Comparison of ENCODE assay signal across 23 cellular contexts in the genomic region with DNA sequence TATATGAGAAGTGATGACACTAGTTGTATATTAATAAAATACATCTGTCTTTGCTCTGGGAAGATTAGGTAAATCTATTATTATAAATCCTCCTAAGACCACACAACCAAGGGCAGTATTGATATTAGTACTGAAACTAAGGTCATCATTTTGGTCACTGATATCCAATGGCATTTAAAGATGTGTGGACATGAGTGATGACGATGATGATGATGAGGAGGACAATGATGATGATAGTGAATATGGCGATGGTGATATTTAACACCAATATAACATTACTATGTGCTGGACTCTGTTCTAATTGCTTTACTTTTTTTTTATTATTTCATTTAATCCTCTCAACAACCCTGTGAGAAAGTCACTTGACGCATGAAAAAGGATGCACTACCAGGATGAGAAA.
"Had no signal": no experiment of that assay in that cellular context is flagged by ENCODE, and none has a peak within 500 bp of the region (broad histone marks: within the 10 kb centered on the region; RNA-seq: fewer than 3 reads in every experiment).

No MANE protein-coding gene starts in this region.

- FAIRE-seq: keratinocyte had no signal

- H3K9me3 ChIP-seq: colonic mucosa, esophagus squamous epithelium, gastrocnemius medialis, heart right ventricle, left lung, lower lobe of right lung, mucosa of descending colon had no signal

- ATAC-seq: effector memory CD8-positive, alpha-beta T cell; esophagus mucosa; gastrocnemius medialis; heart right ventricle; left cardiac atrium; left lung; left ventricle myocardium superior; lower lobe of right lung; mucosa of descending colon had no signal

- H3K27me3 ChIP-seq: colonic mucosa, esophagus squamous epithelium, gastrocnemius medialis, heart right ventricle, left lung had no signal

- H3K4me1 ChIP-seq: colonic mucosa, left lung, lower lobe of right lung had no signal

- DNase-seq: colonic mucosa; cortex of kidney; effector CD8-positive, alpha-beta T cell; effector memory CD8-positive, alpha-beta T cell; endodermal cell; erythroblast; esophagus squamous epithelium; foreskin fibroblast; foreskin melanocyte; gastrocnemius medialis; glutamatergic neuron; head of caudate nucleus; heart right ventricle; hippocampal formation; left cardiac atrium; left lung; left ventricle myocardium superior; lower lobe of right lung; mesenchymal stem cell; mucosa of descending colon had no signal

- H3K36me3 ChIP-seq: colonic mucosa, esophagus squamous epithelium, gastrocnemius medialis, heart right ventricle, left lung, lower lobe of right lung had no signal

- H3K4me3 ChIP-seq: colonic mucosa, esophagus squamous epithelium, gastrocnemius medialis, heart right ventricle, left lung, lower lobe of right lung, mucosa of descending colon had no signal

- H3K27ac ChIP-seq: colonic mucosa, epithelial cell of prostate, esophagus squamous epithelium, gastrocnemius medialis, heart right ventricle, left lung, lower lobe of right lung had no signal
